Comparison of ENCODE assay signal across 14 cellular contexts in the genomic region with DNA sequence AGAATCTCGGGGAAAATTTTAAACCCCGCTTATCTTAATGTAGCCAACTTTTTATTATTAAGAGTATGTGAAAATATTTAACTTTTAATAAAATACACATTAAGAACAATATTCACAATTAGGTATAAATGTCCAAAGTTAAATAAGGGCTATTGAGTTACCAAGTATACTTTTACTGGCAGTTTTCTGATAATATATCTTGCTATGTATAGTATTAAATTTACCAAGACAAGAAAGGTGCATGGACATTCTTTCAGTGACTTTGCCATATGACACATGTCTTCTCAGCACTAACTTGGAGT.
"Had no signal": no experiment of that assay in that cellular context is flagged by ENCODE, and none has a peak within 500 bp of the region (broad histone marks: within the 10 kb centered on the region; RNA-seq: fewer than 3 reads in every experiment).

No MANE protein-coding gene starts in this region.

- H3K4me3 Mint-ChIP-seq: naive thymus-derived CD4-positive, alpha-beta T cell; stimulated activated memory B cell treated with anti-CD40 and anti-IgM and Interleukin-4, amounts not matched to agents 10 μg/mL and 1 μg/mL and 100 μg/mL, for 72 hours; T-helper 1 cell treated with Interleukin-12 subunit alpha and Interleukin-12 subunit beta and Interleukin-4 antibody, amounts not matched to agents 30 μg/mL and 1 μg/mL, for 36 hours had no signal

- H3K4me1 ChIP-seq: esophagus muscularis mucosa, lower lobe of right lung, psoas muscle, right lobe of liver, transverse colon had no signal

- ATAC-seq: activated naive CD4-positive, alpha-beta T cell treated with anti-CD3 and anti-CD28 coated beads, Interleukin-2, amount 50 U/mL, for 72 hours; stimulated activated memory B cell treated with anti-CD40 and anti-IgM and Interleukin-4, amounts not matched to agents 10 μg/mL and 1 μg/mL and 100 μg/mL, for 72 hours had no signal

- H3K27me3 ChIP-seq: esophagus muscularis mucosa, right lobe of liver, transverse colon had no signal

- H3K4me3 ChIP-seq: esophagus muscularis mucosa, lower lobe of right lung, psoas muscle, right lobe of liver, transverse colon had no signal

- H3K9me3 Mint-ChIP-seq: activated naive CD4-positive, alpha-beta T cell treated with anti-CD3 and anti-CD28 coated beads, Interleukin-2, amount 50 U/mL, for 72 hours; naive thymus-derived CD4-positive, alpha-beta T cell; stimulated activated memory B cell treated with anti-CD40 and anti-IgM and Interleukin-4, amounts not matched to agents 10 μg/mL and 1 μg/mL and 100 μg/mL, for 72 hours; T-helper 1 cell treated with Interleukin-12 subunit alpha and Interleukin-12 subunit beta and Interleukin-4 antibody, amounts not matched to agents 30 μg/mL and 1 μg/mL, for 36 hours had no signal

- DNase-seq: activated CD4-positive, alpha-beta T cell treated with anti-CD3 and anti-CD28 coated beads, Interleukin-2, amount 50 U/mL, for 1 hour; activated effector memory CD4-positive, alpha-beta T cell treated with anti-CD3 and anti-CD28 coated beads, Interleukin-2, amount 50 U/mL, for 16 hours; activated T-cell treated with anti-CD3 and anti-CD28 coated beads, Interleukin-2, amount 50 U/mL, for 1 hour; cerebellar nuclear complex; lower lobe of right lung; occipital lobe; psoas muscle; right lobe of liver; transverse colon had no signal

- H3K9me3 ChIP-seq: esophagus muscularis mucosa, lower lobe of right lung, psoas muscle, right lobe of liver, transverse colon had no signal

- H3K36me3 Mint-ChIP-seq: activated naive CD4-positive, alpha-beta T cell treated with anti-CD3 and anti-CD28 coated beads, Interleukin-2, amount 50 U/mL, for 72 hours had no signal

- H3K27me3 Mint-ChIP-seq: naive thymus-derived CD4-positive, alpha-beta T cell; stimulated activated memory B cell treated with anti-CD40 and anti-IgM and Interleukin-4, amounts not matched to agents 10 μg/mL and 1 μg/mL and 100 μg/mL, for 72 hours had no signal

- H3K27ac ChIP-seq: esophagus muscularis mucosa, lower lobe of right lung, psoas muscle, right lobe of liver, transverse colon had no signal

- H3K27ac Mint-ChIP-seq: activated naive CD4-positive, alpha-beta T cell treated with anti-CD3 and anti-CD28 coated beads, Interleukin-2, amount 50 U/mL, for 72 hours; T-helper 1 cell treated with Interleukin-12 subunit alpha and Interleukin-12 subunit beta and Interleukin-4 antibody, amounts not matched to agents 30 μg/mL and 1 μg/mL, for 36 hours had no signal
